ENCODE assay signal across 1 cellular context in the genomic region with DNA sequence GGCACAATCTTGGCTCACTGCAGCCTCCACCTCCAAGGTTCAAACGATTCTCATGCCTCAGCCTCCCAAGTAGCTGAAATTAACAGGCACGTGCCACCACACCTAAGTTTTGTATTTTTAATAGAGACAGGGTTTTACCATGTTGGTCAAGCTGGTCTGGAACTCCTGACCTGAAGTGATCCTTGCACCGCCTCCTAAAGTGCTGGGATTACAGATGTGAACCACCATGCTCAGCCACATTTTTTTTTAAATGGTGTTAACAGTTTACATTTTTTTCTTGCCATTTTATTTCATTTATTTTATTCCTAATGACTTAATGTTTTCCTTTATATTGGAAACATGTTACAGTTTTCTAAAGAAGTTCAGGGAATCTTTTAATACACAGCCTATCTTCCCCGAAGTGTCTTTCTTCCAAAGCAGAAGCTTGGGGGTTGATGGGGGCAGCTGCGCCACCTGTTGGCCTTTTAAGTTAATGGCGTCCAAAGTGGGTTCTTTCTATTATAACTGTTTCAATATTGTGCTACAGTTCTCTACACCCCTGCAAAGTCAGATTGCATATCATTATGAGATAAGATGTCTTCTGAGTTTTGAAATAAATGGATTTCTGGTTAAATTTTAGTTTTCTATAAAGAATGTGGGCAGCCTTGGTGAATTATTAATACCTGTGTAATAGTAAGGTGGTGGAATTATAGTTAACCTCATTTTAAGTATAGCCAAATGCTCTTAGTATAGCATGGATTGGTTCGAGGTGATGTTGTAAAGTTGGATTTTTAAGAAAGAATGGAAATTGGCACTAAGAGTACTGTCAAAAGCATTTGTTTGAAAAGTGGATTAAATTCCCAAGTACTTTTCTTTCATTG.
TF ChIP-seq lines count a peak whose summit lies in the region.

No MANE protein-coding gene starts in this region.

TF ChIP-seq in WTC11, 78 proteins besides CTCF, POLR2A, EP300 and RAD21 (continued from another document):
- TF ChIP-seq, protein P1, sequence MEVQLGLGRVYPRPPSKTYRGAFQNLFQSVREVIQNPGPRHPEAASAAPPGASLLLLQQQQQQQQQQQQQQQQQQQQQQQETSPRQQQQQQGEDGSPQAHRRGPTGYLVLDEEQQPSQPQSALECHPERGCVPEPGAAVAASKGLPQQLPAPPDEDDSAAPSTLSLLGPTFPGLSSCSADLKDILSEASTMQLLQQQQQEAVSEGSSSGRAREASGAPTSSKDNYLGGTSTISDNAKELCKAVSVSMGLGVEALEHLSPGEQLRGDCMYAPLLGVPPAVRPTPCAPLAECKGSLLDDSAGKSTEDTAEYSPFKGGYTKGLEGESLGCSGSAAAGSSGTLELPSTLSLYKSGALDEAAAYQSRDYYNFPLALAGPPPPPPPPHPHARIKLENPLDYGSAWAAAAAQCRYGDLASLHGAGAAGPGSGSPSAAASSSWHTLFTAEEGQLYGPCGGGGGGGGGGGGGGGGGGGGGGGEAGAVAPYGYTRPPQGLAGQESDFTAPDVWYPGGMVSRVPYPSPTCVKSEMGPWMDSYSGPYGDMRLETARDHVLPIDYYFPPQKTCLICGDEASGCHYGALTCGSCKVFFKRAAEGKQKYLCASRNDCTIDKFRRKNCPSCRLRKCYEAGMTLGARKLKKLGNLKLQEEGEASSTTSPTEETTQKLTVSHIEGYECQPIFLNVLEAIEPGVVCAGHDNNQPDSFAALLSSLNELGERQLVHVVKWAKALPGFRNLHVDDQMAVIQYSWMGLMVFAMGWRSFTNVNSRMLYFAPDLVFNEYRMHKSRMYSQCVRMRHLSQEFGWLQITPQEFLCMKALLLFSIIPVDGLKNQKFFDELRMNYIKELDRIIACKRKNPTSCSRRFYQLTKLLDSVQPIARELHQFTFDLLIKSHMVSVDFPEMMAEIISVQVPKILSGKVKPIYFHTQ (CRISPR knock-in tag; IDR thresholded peaks at IDR 0.05): no peak
- TF ChIP-seq FOXK1 (CRISPR knock-in tag; IDR thresholded peaks at IDR 0.05) (no peak), IRF2 (CRISPR knock-in tag; IDR thresholded peaks at IDR 0.05; ENCODE audit: borderline replicate concordance, low read depth) (no peak), ZNF138 (CRISPR knock-in tag; conservative IDR thresholded peaks at IDR 0.05) (no peak)
- TF ChIP-seq, protein P2, sequence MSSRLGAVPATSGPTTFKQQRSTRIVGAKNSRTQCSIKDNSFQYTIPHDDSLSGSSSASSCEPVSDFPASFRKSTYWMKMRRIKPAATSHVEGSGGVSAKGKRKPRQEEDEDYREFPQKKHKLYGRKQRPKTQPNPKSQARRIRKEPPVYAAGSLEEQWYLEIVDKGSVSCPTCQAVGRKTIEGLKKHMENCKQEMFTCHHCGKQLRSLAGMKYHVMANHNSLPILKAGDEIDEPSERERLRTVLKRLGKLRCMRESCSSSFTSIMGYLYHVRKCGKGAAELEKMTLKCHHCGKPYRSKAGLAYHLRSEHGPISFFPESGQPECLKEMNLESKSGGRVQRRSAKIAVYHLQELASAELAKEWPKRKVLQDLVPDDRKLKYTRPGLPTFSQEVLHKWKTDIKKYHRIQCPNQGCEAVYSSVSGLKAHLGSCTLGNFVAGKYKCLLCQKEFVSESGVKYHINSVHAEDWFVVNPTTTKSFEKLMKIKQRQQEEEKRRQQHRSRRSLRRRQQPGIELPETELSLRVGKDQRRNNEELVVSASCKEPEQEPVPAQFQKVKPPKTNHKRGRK (CRISPR knock-in tag; IDR thresholded peaks at IDR 0.05; ENCODE audit: borderline replicate concordance): no peak
- TF ChIP-seq, protein P3, sequence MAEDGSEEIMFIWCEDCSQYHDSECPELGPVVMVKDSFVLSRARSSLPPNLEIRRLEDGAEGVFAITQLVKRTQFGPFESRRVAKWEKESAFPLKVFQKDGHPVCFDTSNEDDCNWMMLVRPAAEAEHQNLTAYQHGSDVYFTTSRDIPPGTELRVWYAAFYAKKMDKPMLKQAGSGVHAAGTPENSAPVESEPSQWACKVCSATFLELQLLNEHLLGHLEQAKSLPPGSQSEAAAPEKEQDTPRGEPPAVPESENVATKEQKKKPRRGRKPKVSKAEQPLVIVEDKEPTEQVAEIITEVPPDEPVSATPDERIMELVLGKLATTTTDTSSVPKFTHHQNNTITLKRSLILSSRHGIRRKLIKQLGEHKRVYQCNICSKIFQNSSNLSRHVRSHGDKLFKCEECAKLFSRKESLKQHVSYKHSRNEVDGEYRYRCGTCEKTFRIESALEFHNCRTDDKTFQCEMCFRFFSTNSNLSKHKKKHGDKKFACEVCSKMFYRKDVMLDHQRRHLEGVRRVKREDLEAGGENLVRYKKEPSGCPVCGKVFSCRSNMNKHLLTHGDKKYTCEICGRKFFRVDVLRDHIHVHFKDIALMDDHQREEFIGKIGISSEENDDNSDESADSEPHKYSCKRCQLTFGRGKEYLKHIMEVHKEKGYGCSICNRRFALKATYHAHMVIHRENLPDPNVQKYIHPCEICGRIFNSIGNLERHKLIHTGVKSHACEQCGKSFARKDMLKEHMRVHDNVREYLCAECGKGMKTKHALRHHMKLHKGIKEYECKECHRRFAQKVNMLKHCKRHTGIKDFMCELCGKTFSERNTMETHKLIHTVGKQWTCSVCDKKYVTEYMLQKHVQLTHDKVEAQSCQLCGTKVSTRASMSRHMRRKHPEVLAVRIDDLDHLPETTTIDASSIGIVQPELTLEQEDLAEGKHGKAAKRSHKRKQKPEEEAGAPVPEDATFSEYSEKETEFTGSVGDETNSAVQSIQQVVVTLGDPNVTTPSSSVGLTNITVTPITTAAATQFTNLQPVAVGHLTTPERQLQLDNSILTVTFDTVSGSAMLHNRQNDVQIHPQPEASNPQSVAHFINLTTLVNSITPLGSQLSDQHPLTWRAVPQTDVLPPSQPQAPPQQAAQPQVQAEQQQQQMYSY (CRISPR knock-in tag; IDR thresholded peaks at IDR 0.05): no peak
